6 cellular contexts compared by ENCODE assay signal in genomic region chr21:41971891-41972290, GRCh38.
"Had no signal": no experiment of that assay in that cellular context is flagged by ENCODE, and none has a peak within 500 bp of the region (broad histone marks: within the 10 kb centered on the region; RNA-seq: fewer than 3 reads in every experiment).

No MANE protein-coding gene starts in this region.

- H3K27ac Mint-ChIP-seq: HFFc6, IgD-negative memory B cell had no signal

- H3K36me3 Mint-ChIP-seq: IgD-negative memory B cell had no signal

- H3K9me3 Mint-ChIP-seq: HFFc6, IgD-negative memory B cell had no signal

- H3K9me3 ChIP-seq: HAP-1 had no signal

- H3K4me3 ChIP-seq: GM23248, HAP-1 had no signal

- H3K36me3 ChIP-seq: HAP-1 had no signal

- H3K4me1 ChIP-seq: HAP-1 had no signal

- DNase-seq: GM23248, GOT3, HFFc6 had no signal

- H3K27ac ChIP-seq: GM23248, HL-60 had no signal

- H3K4me3 Mint-ChIP-seq: HFFc6, IgD-negative memory B cell had no signal
